ENCODE assay signal across 30 cellular contexts in the genomic region with DNA sequence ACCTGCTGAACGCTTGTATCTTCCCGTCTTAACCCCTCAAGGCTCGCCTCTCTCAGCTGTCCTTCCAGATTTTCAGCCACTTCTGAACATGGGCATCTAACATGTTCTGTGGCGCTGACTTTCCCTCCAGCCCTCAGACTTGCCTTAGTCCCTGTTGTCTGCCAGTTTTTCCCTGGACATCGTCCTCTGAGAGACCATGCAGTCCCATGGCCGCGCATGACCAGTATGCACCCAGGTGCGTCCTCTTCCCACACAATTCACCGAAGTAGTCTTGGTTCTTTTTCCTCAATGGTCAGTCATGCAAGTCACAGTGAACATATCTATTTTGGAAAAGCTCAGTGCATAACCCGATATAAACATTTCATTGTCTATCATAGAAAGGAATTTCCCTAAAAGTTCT. TPM values are rescaled to one million over a fixed set of nuclear protein-coding genes. Genes with fewer than 3 reads are reported as not detected.
"Had no signal": no experiment of that assay in that cellular context is flagged by ENCODE, and none has a peak within 500 bp of the region (broad histone marks: within the 10 kb centered on the region; RNA-seq: fewer than 3 reads in every experiment).

No MANE protein-coding gene starts in this region.

- H3K4me1 ChIP-seq: ascending aorta had no signal

- ATAC-seq: activated CD4-positive, alpha-beta T cell treated with anti-CD3 and anti-CD28 coated beads for 36 hours; activated CD4-positive, CD25-positive, alpha-beta regulatory T cell treated with anti-CD3 and anti-CD28 coated beads, Interleukin-2, amount 50 U/mL, for 24 hours; activated CD8-positive, alpha-beta memory T cell treated with anti-CD3 and anti-CD28 coated beads, Interleukin-2, amount 10 ng/mL, durations not matched to agents 7 days and 5 days; activated CD8-positive, alpha-beta T cell treated with anti-CD3 and anti-CD28 coated beads, Interleukin-2, amount 10 ng/mL, durations not matched to agents 7 days and 5 days; activated naive CD8-positive, alpha-beta T cell treated with anti-CD3 and anti-CD28 coated beads, Interleukin-2, amount 50 U/mL, for 24 hours; WTC11 had no signal

- H3K27ac ChIP-seq: ascending aorta, cardiac muscle cell, WERI-Rb-1 had no signal

- H3K27me3 ChIP-seq: ascending aorta, cardiac muscle cell had no signal

- H3K9me3 ChIP-seq: ascending aorta had no signal

- H3K4me3 ChIP-seq: ascending aorta, cardiac muscle cell had no signal

- DNase-seq: activated CD4-positive, alpha-beta memory T cell treated with anti-CD3 and anti-CD28 coated beads, Interleukin-2, amount 10 ng/mL, durations not matched to agents 7 days and 5 days; activated CD4-positive, alpha-beta T cell treated with anti-CD3 and anti-CD28 coated beads for 1 hour; activated CD4-positive, alpha-beta T cell treated with anti-CD3 and anti-CD28 coated beads for 36 hours; activated CD4-positive, alpha-beta T cell treated with anti-CD3 and anti-CD28 coated beads for 48 hours; activated CD4-positive, alpha-beta T cell treated with anti-CD3 and anti-CD28 coated beads, Interleukin-2, amount 10 ng/mL, durations not matched to agents 7 days and 5 days; activated CD4-positive, alpha-beta T cell treated with anti-CD3 and anti-CD28 coated beads, Interleukin-2, amount 50 U/mL, for 48 hours; activated CD4-positive, CD25-positive, alpha-beta regulatory T cell; activated CD8-positive, alpha-beta memory T cell treated with anti-CD3 and anti-CD28 coated beads for 24 hours; activated CD8-positive, alpha-beta memory T cell treated with anti-CD3 and anti-CD28 coated beads, Interleukin-2, amount 10 ng/mL, durations not matched to agents 7 days and 5 days; activated CD8-positive, alpha-beta memory T cell treated with anti-CD3 and anti-CD28 coated beads, Interleukin-2, amount 50 U/mL, for 48 hours; activated CD8-positive, alpha-beta T cell treated with anti-CD3 and anti-CD28 coated beads, Interleukin-2, amount 10 ng/mL, durations not matched to agents 7 days and 5 days; activated effector memory CD4-positive, alpha-beta T cell treated with Interleukin-2 at 50 U/mL for 16 hours; activated gamma-delta T cell; activated naive CD4-positive, alpha-beta T cell treated with anti-CD3 and anti-CD28 coated beads, Interleukin-2, amount 10 ng/mL, durations not matched to agents 7 days and 5 days; activated naive CD4-positive, alpha-beta T cell treated with Interleukin-2 at 50 U/mL for 16 hours; activated naive CD8-positive, alpha-beta T cell treated with anti-CD3 and anti-CD28 coated beads, Interleukin-2, amount 10 ng/mL, durations not matched to agents 7 days and 5 days; activated naive CD8-positive, alpha-beta T cell treated with anti-CD3 and anti-CD28 coated beads, Interleukin-2, amount 50 U/mL, for 24 hours; activated T-cell treated with anti-CD3 and anti-CD28 coated beads, Interleukin-2, amount 50 U/mL, for 24 hours; activated T-cell treated with anti-CD3 and anti-CD28 coated beads, Interleukin-2, amount 50 U/mL, for 48 hours; amygdala; anterior cingulate cortex; caudate nucleus; T-helper 1 cell; T-helper 2 cell; T-helper 9 cell; WERI-Rb-1 had no signal

- H3K36me3 ChIP-seq: ascending aorta, cardiac muscle cell, WERI-Rb-1 had no signal

RNA-seq across cellular contexts. Expression of a gene that starts 9.2 kb away (rescaled TPM):
- total RNA-seq: activated CD4-positive, alpha-beta memory T cell treated with anti-CD3 and anti-CD28 coated beads, Interleukin-2, amount 10 ng/mL, durations not matched to agents 7 days and 5 days; activated CD4-positive, alpha-beta T cell treated with anti-CD3 and anti-CD28 coated beads, Interleukin-2, amount 10 ng/mL, durations not matched to agents 7 days and 5 days; activated CD8-positive, alpha-beta memory T cell treated with anti-CD3 and anti-CD28 coated beads, Interleukin-2, amount 10 ng/mL, durations not matched to agents 7 days and 5 days; activated CD8-positive, alpha-beta T cell treated with anti-CD3 and anti-CD28 coated beads, Interleukin-2, amount 10 ng/mL, durations not matched to agents 7 days and 5 days; activated naive CD8-positive, alpha-beta T cell treated with anti-CD3 and anti-CD28 coated beads, Interleukin-2, amount 10 ng/mL, durations not matched to agents 7 days and 5 days; ascending aorta had no signal
